ENCODE assay signal across 10 cellular contexts in the genomic region with DNA sequence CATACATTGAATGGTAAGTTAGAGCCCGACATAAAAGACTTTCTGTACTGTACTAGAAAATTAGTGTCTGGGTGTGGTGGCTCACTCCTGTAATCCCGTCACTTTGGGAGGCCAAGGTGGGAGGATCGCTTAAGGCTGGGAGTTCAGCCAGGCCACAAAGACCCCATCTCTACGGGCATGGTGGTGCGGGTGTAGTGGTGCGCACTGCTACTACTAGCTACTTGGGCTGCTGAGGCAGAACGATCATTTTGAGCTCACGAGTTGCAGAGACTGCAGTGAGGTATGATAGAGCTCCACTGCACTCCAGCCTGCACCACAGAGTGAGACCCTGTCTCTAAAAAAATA. TPM values are rescaled to one million over a fixed set of nuclear protein-coding genes. Genes with fewer than 3 reads are reported as not detected.
DNase-seq lines count a peak whose midpoint lies in the region; ATAC-seq and TF ChIP-seq lines count a peak whose summit lies in the region.
"Had no signal": no experiment of that assay in that cellular context is flagged by ENCODE, and none has a peak within 500 bp of the region (broad histone marks: within the 10 kb centered on the region; RNA-seq: fewer than 3 reads in every experiment).

No MANE protein-coding gene starts in this region.

- WGBS in heart right ventricle, 2 donors: 61 to 63% methylated on average over 8 of the region's 8 CpGs

- peak overlapping the region in 2 of 10 donors; percentile 99 for H3K27ac ChIP-seq in heart right ventricle
- H3K27ac ChIP-seq in right atrium auricular region: peak overlapping the region in 1 of 2 donors; percentile 99
- peak overlapping the region; percentile 92 for H3K27ac ChIP-seq in foreskin keratinocyte
- H3K27ac ChIP-seq in thoracic aorta: no peak overlapping the region
- no peak overlapping the region for H3K27ac ChIP-seq in colonic mucosa

- peaks cover 56% of the 10 kb centered on the region for H3K4me1 Mint-ChIP-seq in activated CD4-positive, alpha-beta memory T cell treated with anti-CD3 and anti-CD28 coated beads for 36 hours (ENCODE audit: low read depth)

- TF ChIP-seq CTCF in heart right ventricle (IDR thresholded peaks at IDR 0.05) (no peak), right atrium auricular region (IDR thresholded peaks at IDR 0.05) (no peak), foreskin keratinocyte (conservative IDR thresholded peaks at IDR 0.05) (no peak), thoracic aorta (IDR thresholded peaks at IDR 0.05) (no peak), colonic mucosa (IDR thresholded peaks at IDR 0.05) (no peak)

- POLR2A ChIA-PET in activated CD4-positive, alpha-beta memory T cell treated with anti-CD3 and anti-CD28 coated beads for 36 hours (lab: Charles Lee): no interaction called here

- no peak overlapping the region for H3K27ac Mint-ChIP-seq in activated CD4-positive, alpha-beta memory T cell treated with anti-CD3 and anti-CD28 coated beads for 36 hours

- CTCF ChIA-PET in activated CD4-positive, alpha-beta memory T cell treated with anti-CD3 and anti-CD28 coated beads for 36 hours (lab: Charles Lee): interaction anchor here (0.7 to 1.5 kb wide), 5 partner anchors 26 to 425 kb away, joined by 3 read pairs; no protein-coding TSS in a partner anchor

- no peak overlapping the region for H3K9ac ChIP-seq in colonic mucosa (ENCODE audit: low read depth in 2 of 2, low read length in 2 of 2)

- H3K9me3 ChIP-seq in heart right ventricle (no peaks in the 10 kb centered on the region), right atrium auricular region (no peaks in the 10 kb centered on the region), thoracic aorta (no peaks in the 10 kb centered on the region), colonic mucosa (no peaks in the 10 kb centered on the region)

- ATAC-seq in heart right ventricle (no peak), foreskin keratinocyte (no peak), thoracic aorta (ENCODE audit: insufficient number of reproducible peaks, low FRiP score, low read depth) (no peak), GM21717 (IDR thresholded peaks at IDR 0.05; ENCODE audit: unreplicated experiment) (no peak)

- peaks cover 4 to 79% (median 60%) of the 10 kb centered on the region in 9 donors for H3K4me1 ChIP-seq in heart right ventricle
- peaks cover 0 to 73% of the 10 kb centered on the region in 2 donors for H3K4me1 ChIP-seq in right atrium auricular region
- H3K4me1 ChIP-seq in foreskin keratinocyte: peaks cover 14% of the 10 kb centered on the region
- peaks cover 38 to 67% of the 10 kb centered on the region in 2 donors for H3K4me1 ChIP-seq in thoracic aorta (ENCODE audit: control insufficient read depth in 1 of 2, low read depth in 2 of 2)
- peaks cover 8% of the 10 kb centered on the region for H3K4me1 ChIP-seq in colonic mucosa

- H3K4me3 Mint-ChIP-seq in activated CD4-positive, alpha-beta memory T cell treated with anti-CD3 and anti-CD28 coated beads for 36 hours: peak overlapping the region; percentile 100

- intact Hi-C loops in heart right ventricle (cut with DNase I) (loop anchor here in 6 of 10 donors (5.0 to 10.0 kb wide), 7 partner anchors 80 to 230 kb away; a partner anchor contains a TSS), colonic mucosa (cut with DNase I) (loop anchor here (10.0 kb wide), 1 partner anchor 160 kb away; no protein-coding TSS in a partner anchor)
- intact Hi-C loops in activated CD4-positive, alpha-beta memory T cell treated with anti-CD3 and anti-CD28 coated beads for 36 hours (cut with micrococcal nuclease): loop anchor here (5.0 kb wide), 1 partner anchor 97 kb away; a partner anchor contains a TSS

- H3K9me3 Mint-ChIP-seq in activated CD4-positive, alpha-beta memory T cell treated with anti-CD3 and anti-CD28 coated beads for 36 hours: no peaks in the 10 kb centered on the region

- DNase-seq in heart right ventricle: no peak
- DNase-seq in right atrium auricular region (ENCODE audit: low spot score): no peak
- peak; percentile 16 for DNase-seq in activated CD4-positive, alpha-beta memory T cell treated with anti-CD3 and anti-CD28 coated beads for 36 hours
- no peak for DNase-seq in foreskin keratinocyte
- DNase-seq in thoracic aorta (ENCODE audit: low spot score): no peak
- DNase-seq in colonic mucosa: no peak
- DNase-seq in stimulated activated naive CD4-positive, alpha-beta T cell (lab: John Stamatoyannopoulos, UW): no peak
- DNase-seq: COR-L47 had no signal

- H3K27me3 ChIP-seq in heart right ventricle (no peaks in the 10 kb centered on the region), right atrium auricular region (no peaks in the 10 kb centered on the region), foreskin keratinocyte (no peaks in the 10 kb centered on the region), thoracic aorta (replicated peaks; ENCODE audit: insufficient read depth) (no peaks in the 10 kb centered on the region), colonic mucosa (no peaks in the 10 kb centered on the region)

- peaks cover 46% of the 10 kb centered on the region for H3K36me3 Mint-ChIP-seq in activated CD4-positive, alpha-beta memory T cell treated with anti-CD3 and anti-CD28 coated beads for 36 hours

- H3K36me3 ChIP-seq in heart right ventricle (peaks cover 0 to 52% (median 5%) of the 10 kb centered on the region in 9 donors), right atrium auricular region (peaks cover 25% of the 10 kb centered on the region), thoracic aorta (peaks cover 12% of the 10 kb centered on the region), colonic mucosa (peaks cover 1% of the 10 kb centered on the region)

- no peaks in the 10 kb centered on the region for H3K27me3 Mint-ChIP-seq in activated CD4-positive, alpha-beta memory T cell treated with anti-CD3 and anti-CD28 coated beads for 36 hours

- H3K4me3 ChIP-seq in heart right ventricle: peak overlapping the region in 6 of 10 donors; percentile 81 to 100 (median 94)
- H3K4me3 ChIP-seq in right atrium auricular region: no peak overlapping the region
- peak overlapping the region; percentile 90 for H3K4me3 ChIP-seq in thoracic aorta
- H3K4me3 ChIP-seq in colonic mucosa: no peak overlapping the region
- H3K4me3 ChIP-seq: lung had no signal

RNA-seq across cellular contexts. Expression of a gene that starts 2.3 kb away (rescaled TPM):
- total RNA-seq in heart right ventricle (100 to 1,000 TPM in 2 of 10 donors, 10 to 100 TPM in 8; 81.6 to 101 (median 88.2) TPM), right atrium auricular region (10 to 100 TPM; 70.6 to 79.5 TPM), foreskin keratinocyte (85.2 and 98.1 TPM in 2 replicates), thoracic aorta (10 to 100 TPM; 60.1 to 81.2 TPM), colonic mucosa (10 to 100 TPM; 39.8 to 75.1 TPM)
- polyA plus RNA-seq in heart right ventricle (10 to 100 TPM; 20.3 to 27.6 TPM), foreskin keratinocyte (26.7 and 28.9 TPM in 2 replicates)
- 10 to 100 TPM; 84.0 to 86.7 TPM for total RNA-seq in activated CD4-positive, alpha-beta memory T cell treated with anti-CD3 and anti-CD28 coated beads for 36 hours

Comparison
In these comparisons a context has a peak if more than half of its experiments do, and no peak if none do; other contexts are left out.
1. H3K4me3 ChIP-seq: peak in heart right ventricle (6 of 10) and thoracic aorta (single experiment); none in right atrium auricular region (0 of 2) and colonic mucosa (single experiment).